In the genomic region with DNA sequence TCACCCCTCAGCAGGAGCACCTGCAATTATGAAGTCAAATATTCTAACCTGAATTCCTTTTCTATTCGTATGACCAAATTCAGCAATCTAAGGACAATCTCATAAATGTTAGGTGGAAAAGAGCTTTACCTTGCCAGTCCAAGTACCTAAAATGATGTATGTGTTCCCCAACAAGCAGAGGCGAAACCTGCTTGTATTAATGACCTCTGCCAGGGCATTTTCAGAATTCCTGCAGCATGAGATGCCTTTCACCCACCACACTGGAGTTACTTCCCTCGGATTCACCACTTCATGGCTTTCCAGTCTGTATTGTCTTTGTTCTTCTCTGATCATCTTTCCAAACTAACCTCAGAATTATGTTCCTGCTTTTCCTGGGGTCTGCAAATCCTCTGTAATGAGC, we compare ENCODE assay signal across 30 cellular contexts. TPM values are rescaled to one million over a fixed set of nuclear protein-coding genes. Genes with fewer than 3 reads are reported as not detected.
"Had no signal": no experiment of that assay in that cellular context is flagged by ENCODE, and none has a peak within 500 bp of the region (broad histone marks: within the 10 kb centered on the region; RNA-seq: fewer than 3 reads in every experiment).

No MANE protein-coding gene starts in this region.

- H3K36me3 ChIP-seq: ascending aorta, esophagus squamous epithelium, gastroesophageal sphincter, heart right ventricle, ovary, tibial artery had no signal

- H3K27ac ChIP-seq: ascending aorta, esophagus squamous epithelium, gastroesophageal sphincter, heart right ventricle, ovary, psoas muscle, skin epidermis, tibial artery had no signal

- H3K4me3 Mint-ChIP-seq: activated CD8-positive, alpha-beta memory T cell treated with anti-CD3 and anti-CD28 coated beads, Interleukin-2, amount 10 ng/mL, durations not matched to agents 7 days and 5 days; activated CD8-positive, alpha-beta T cell treated with anti-CD3 and anti-CD28 coated beads for 36 hours; activated naive CD4-positive, alpha-beta T cell treated with anti-CD3 and anti-CD28 coated beads, Interleukin-2, amount 50 U/mL, for 24 hours; central memory CD8-positive, alpha-beta T cell; natural killer cell; stimulated activated effector memory CD8-positive, alpha-beta T cell treated with anti-CD3 and anti-CD28 coated beads, Interleukin-12 subunit alpha, Interleukin-12 subunit beta, amount 100 ng/mL, for 72 hours; stimulated activated naive CD8-positive, alpha-beta T cell treated with anti-CD3 and anti-CD28 coated beads, Interleukin-15, amount 100 ng/mL, for 72 hours; T-helper 17 cell had no signal

- H3K4me3 ChIP-seq: ascending aorta, esophagus squamous epithelium, gastroesophageal sphincter, heart right ventricle, lung, ovary, psoas muscle, skin epidermis, tibial artery had no signal

- H3K4me1 ChIP-seq: ascending aorta, gastroesophageal sphincter, psoas muscle, tibial artery had no signal

- H3K36me3 Mint-ChIP-seq: activated CD8-positive, alpha-beta memory T cell treated with anti-CD3 and anti-CD28 coated beads, Interleukin-2, amount 10 ng/mL, durations not matched to agents 7 days and 5 days; activated naive CD4-positive, alpha-beta T cell treated with anti-CD3 and anti-CD28 coated beads, Interleukin-2, amount 50 U/mL, for 24 hours; natural killer cell; stimulated activated effector memory CD8-positive, alpha-beta T cell treated with anti-CD3 and anti-CD28 coated beads, Interleukin-12 subunit alpha, Interleukin-12 subunit beta, amount 100 ng/mL, for 72 hours had no signal

- DNase-seq: activated CD4-positive, alpha-beta T cell treated with anti-CD3 and anti-CD28 coated beads for 48 hours; activated CD4-positive, CD25-positive, alpha-beta regulatory T cell; activated CD8-positive, alpha-beta memory T cell treated with anti-CD3 and anti-CD28 coated beads, Interleukin-2, amount 10 ng/mL, durations not matched to agents 7 days and 5 days; activated CD8-positive, alpha-beta T cell treated with anti-CD3 and anti-CD28 coated beads for 36 hours; activated gamma-delta T cell treated with Interleukin-2 at 50 U/mL for 16 hours; effector memory CD4-positive, alpha-beta T cell; esophagus squamous epithelium; heart right ventricle; islet precursor cell; midbrain; natural killer cell; ovary; psoas muscle; right cardiac atrium; stimulated activated CD4-positive, alpha-beta T cell treated with anti-CD3 and anti-CD28 coated beads, Interleukin-1b, Interleukin-23, amount 100 ng/mL, for 48 hours; stimulated activated naive CD8-positive, alpha-beta T cell treated with anti-CD3 and anti-CD28 coated beads, Interleukin-15, amount 100 ng/mL, for 72 hours; SW 1271; T-helper 17 cell; tibial artery had no signal

- H3K9me3 Mint-ChIP-seq: activated CD8-positive, alpha-beta T cell treated with anti-CD3 and anti-CD28 coated beads for 36 hours; activated naive CD4-positive, alpha-beta T cell treated with anti-CD3 and anti-CD28 coated beads, Interleukin-2, amount 50 U/mL, for 24 hours; central memory CD8-positive, alpha-beta T cell; natural killer cell; stimulated activated effector memory CD8-positive, alpha-beta T cell treated with anti-CD3 and anti-CD28 coated beads, Interleukin-12 subunit alpha, Interleukin-12 subunit beta, amount 100 ng/mL, for 72 hours; stimulated activated naive CD8-positive, alpha-beta T cell treated with anti-CD3 and anti-CD28 coated beads, Interleukin-15, amount 100 ng/mL, for 72 hours had no signal

- H3K27me3 ChIP-seq: ascending aorta, ovary had no signal

- ATAC-seq: activated CD8-positive, alpha-beta memory T cell treated with anti-CD3 and anti-CD28 coated beads, Interleukin-2, amount 10 ng/mL, durations not matched to agents 7 days and 5 days; activated CD8-positive, alpha-beta T cell treated with anti-CD3 and anti-CD28 coated beads for 36 hours; gastroesophageal sphincter; heart right ventricle; left lobe of liver; natural killer cell; psoas muscle; right cardiac atrium; stimulated activated effector memory CD8-positive, alpha-beta T cell treated with anti-CD3 and anti-CD28 coated beads, Interleukin-12 subunit alpha, Interleukin-12 subunit beta, amount 100 ng/mL, for 72 hours; stimulated activated naive CD8-positive, alpha-beta T cell treated with anti-CD3 and anti-CD28 coated beads, Interleukin-15, amount 100 ng/mL, for 72 hours; T-helper 17 cell had no signal

- H3K9me3 ChIP-seq: ascending aorta, esophagus squamous epithelium, gastroesophageal sphincter, heart right ventricle, ovary, psoas muscle, tibial artery had no signal

- H3K27ac Mint-ChIP-seq: activated CD8-positive, alpha-beta memory T cell treated with anti-CD3 and anti-CD28 coated beads, Interleukin-2, amount 10 ng/mL, durations not matched to agents 7 days and 5 days; activated CD8-positive, alpha-beta T cell treated with anti-CD3 and anti-CD28 coated beads for 36 hours; activated naive CD4-positive, alpha-beta T cell treated with anti-CD3 and anti-CD28 coated beads, Interleukin-2, amount 50 U/mL, for 24 hours; natural killer cell; stimulated activated effector memory CD8-positive, alpha-beta T cell treated with anti-CD3 and anti-CD28 coated beads, Interleukin-12 subunit alpha, Interleukin-12 subunit beta, amount 100 ng/mL, for 72 hours; stimulated activated naive CD8-positive, alpha-beta T cell treated with anti-CD3 and anti-CD28 coated beads, Interleukin-15, amount 100 ng/mL, for 72 hours; T-helper 17 cell had no signal

- H3K4me1 Mint-ChIP-seq: activated CD8-positive, alpha-beta memory T cell treated with anti-CD3 and anti-CD28 coated beads, Interleukin-2, amount 10 ng/mL, durations not matched to agents 7 days and 5 days; activated naive CD4-positive, alpha-beta T cell treated with anti-CD3 and anti-CD28 coated beads, Interleukin-2, amount 50 U/mL, for 24 hours; central memory CD8-positive, alpha-beta T cell; natural killer cell; stimulated activated effector memory CD8-positive, alpha-beta T cell treated with anti-CD3 and anti-CD28 coated beads, Interleukin-12 subunit alpha, Interleukin-12 subunit beta, amount 100 ng/mL, for 72 hours; stimulated activated naive CD8-positive, alpha-beta T cell treated with anti-CD3 and anti-CD28 coated beads, Interleukin-15, amount 100 ng/mL, for 72 hours; T-helper 17 cell had no signal

RNA-seq across cellular contexts. Expression of a gene that starts 26.5 kb away (rescaled TPM):
- total RNA-seq: activated CD8-positive, alpha-beta memory T cell treated with anti-CD3 and anti-CD28 coated beads, Interleukin-2, amount 10 ng/mL, durations not matched to agents 7 days and 5 days; activated CD8-positive, alpha-beta T cell treated with anti-CD3 and anti-CD28 coated beads for 36 hours; dermis microvascular lymphatic vessel endothelial cell; endothelial cell of umbilical vein; natural killer cell; T-helper 17 cell had no signal
- polyA plus RNA-seq: endothelial cell of umbilical vein had no signal

RNA-seq across cellular contexts. Expression of a gene that starts 46.0 kb away (rescaled TPM):
- total RNA-seq: activated CD8-positive, alpha-beta memory T cell treated with anti-CD3 and anti-CD28 coated beads, Interleukin-2, amount 10 ng/mL, durations not matched to agents 7 days and 5 days; activated CD8-positive, alpha-beta T cell treated with anti-CD3 and anti-CD28 coated beads for 36 hours; ascending aorta; dermis microvascular lymphatic vessel endothelial cell; endothelial cell of umbilical vein; gastroesophageal sphincter; heart right ventricle; left lobe of liver; natural killer cell; ovary; psoas muscle; right cardiac atrium; T-helper 17 cell; urinary bladder had no signal
- polyA plus RNA-seq: endothelial cell of umbilical vein, heart right ventricle, ovary, psoas muscle, right cardiac atrium, urinary bladder had no signal
